1 cellular context compared by ENCODE assay signal in the genomic region with DNA sequence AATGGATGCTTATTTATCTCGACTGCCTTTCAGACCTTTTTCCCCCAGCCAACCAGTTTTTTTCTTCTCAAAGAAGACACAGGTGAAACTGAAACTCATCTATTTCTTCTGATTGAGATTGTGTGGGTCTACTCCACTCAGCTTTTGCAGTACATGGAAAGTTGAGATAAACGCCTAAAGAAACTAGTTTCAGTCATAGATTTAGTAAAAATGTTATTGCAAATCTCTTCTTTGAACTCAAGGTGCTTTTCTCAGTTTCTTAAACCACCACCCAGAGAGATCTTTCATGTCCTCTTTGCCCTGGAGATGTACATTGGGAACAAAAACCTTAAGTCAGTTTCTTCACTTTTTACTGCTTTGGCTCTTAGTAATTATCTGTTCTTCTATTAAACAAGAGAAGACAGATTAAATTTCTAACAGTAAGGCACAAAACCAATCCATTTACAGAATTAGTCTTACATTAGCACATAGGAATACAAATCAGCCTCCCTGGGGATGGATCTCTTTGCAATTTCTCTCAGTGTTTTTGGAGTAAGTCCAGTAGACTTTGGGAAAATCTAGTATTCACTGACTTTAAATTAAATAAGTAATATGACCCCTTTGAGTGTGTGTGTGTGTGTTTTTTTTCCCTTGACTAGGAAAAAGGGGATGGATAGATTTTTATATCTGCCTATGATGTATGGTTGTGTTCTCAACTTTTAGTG.
TF ChIP-seq lines count a peak whose summit lies in the region.

No MANE protein-coding gene starts in this region.

TF ChIP-seq in HepG2, 621 proteins besides CTCF, POLR2A, EP300 and RAD21 (continued from another document):
- TF ChIP-seq ZNF800 (CRISPR knock-in tag; IDR thresholded peaks at IDR 0.05) (no peak), SKIL (CRISPR knock-in tag; IDR thresholded peaks at IDR 0.05; ENCODE audit: borderline replicate concordance) (no peak)
